ENCODE assay signal across 18 cellular contexts in genomic region chr16:1916654-1916990, GRCh38. TPM values are rescaled to one million over a fixed set of nuclear protein-coding genes. Genes with fewer than 3 reads are reported as not detected.
"Had no signal": no experiment of that assay in that cellular context is flagged by ENCODE, and none has a peak within 500 bp of the region (broad histone marks: within the 10 kb centered on the region; RNA-seq: fewer than 3 reads in every experiment).

No MANE protein-coding gene starts in this region.

- ATAC-seq: activated CD8-positive, alpha-beta memory T cell treated with anti-CD3 and anti-CD28 coated beads, Interleukin-2, amount 10 ng/mL, durations not matched to agents 7 days and 5 days; activated naive CD4-positive, alpha-beta T cell treated with anti-CD3 and anti-CD28 coated beads, Interleukin-2, amount 50 U/mL, for 72 hours; left lung; stimulated activated naive CD8-positive, alpha-beta T cell treated with anti-CD3 and anti-CD28 coated beads, Interleukin-15, amount 100 ng/mL, for 72 hours had no signal

- H3K27ac Mint-ChIP-seq: activated CD8-positive, alpha-beta memory T cell treated with anti-CD3 and anti-CD28 coated beads, Interleukin-2, amount 10 ng/mL, durations not matched to agents 7 days and 5 days; activated naive CD4-positive, alpha-beta T cell treated with anti-CD3 and anti-CD28 coated beads, Interleukin-2, amount 50 U/mL, for 72 hours; activated T-cell treated with anti-CD3 and anti-CD28 coated beads, Interleukin-2, amount 50 U/mL, for 24 hours; dendritic cell treated with granulocyte-macrophage colony-stimulating factor and Interleukin-4, amounts not matched to agents 40 ng/mL and 50 ng/mL, for 4 days; stimulated activated naive CD8-positive, alpha-beta T cell treated with anti-CD3 and anti-CD28 coated beads, Interleukin-15, amount 100 ng/mL, for 72 hours; T-helper 2 cell treated with Interferon-gamma antibody and Interleukin-4, amounts not matched to agents 5 μg/mL and 100 μg/mL, for 36 hours had no signal

- H3K36me3 ChIP-seq: brain microvascular endothelial cell, left lung, thoracic aorta had no signal

- H3K36me3 Mint-ChIP-seq: activated CD8-positive, alpha-beta memory T cell treated with anti-CD3 and anti-CD28 coated beads, Interleukin-2, amount 10 ng/mL, durations not matched to agents 7 days and 5 days had no signal

- H3K4me3 Mint-ChIP-seq: activated CD8-positive, alpha-beta memory T cell treated with anti-CD3 and anti-CD28 coated beads, Interleukin-2, amount 10 ng/mL, durations not matched to agents 7 days and 5 days; activated T-cell treated with anti-CD3 and anti-CD28 coated beads, Interleukin-2, amount 50 U/mL, for 24 hours; dendritic cell treated with granulocyte-macrophage colony-stimulating factor and Interleukin-4, amounts not matched to agents 40 ng/mL and 50 ng/mL, for 4 days; stimulated activated naive CD8-positive, alpha-beta T cell treated with anti-CD3 and anti-CD28 coated beads, Interleukin-15, amount 100 ng/mL, for 72 hours; T-helper 2 cell treated with Interferon-gamma antibody and Interleukin-4, amounts not matched to agents 5 μg/mL and 100 μg/mL, for 36 hours had no signal

- H3K9me3 Mint-ChIP-seq: activated naive CD4-positive, alpha-beta T cell treated with anti-CD3 and anti-CD28 coated beads, Interleukin-2, amount 50 U/mL, for 72 hours; activated T-cell treated with anti-CD3 and anti-CD28 coated beads, Interleukin-2, amount 50 U/mL, for 24 hours; dendritic cell treated with granulocyte-macrophage colony-stimulating factor and Interleukin-4, amounts not matched to agents 40 ng/mL and 50 ng/mL, for 4 days; stimulated activated naive CD8-positive, alpha-beta T cell treated with anti-CD3 and anti-CD28 coated beads, Interleukin-15, amount 100 ng/mL, for 72 hours; T-helper 2 cell treated with Interferon-gamma antibody and Interleukin-4, amounts not matched to agents 5 μg/mL and 100 μg/mL, for 36 hours had no signal

- H3K4me3 ChIP-seq: left lung, thoracic aorta had no signal

- DNase-seq: activated CD4-positive, alpha-beta T cell treated with anti-CD3 and anti-CD28 coated beads, Interleukin-2, amount 50 U/mL, for 48 hours; activated CD4-positive, CD25-positive, alpha-beta regulatory T cell treated with anti-CD3 and anti-CD28 coated beads, Interleukin-2, amount 50 U/mL, for 72 hours; activated CD8-positive, alpha-beta memory T cell treated with anti-CD3 and anti-CD28 coated beads, Interleukin-2, amount 10 ng/mL, durations not matched to agents 7 days and 5 days; activated effector memory CD4-positive, alpha-beta T cell treated with Interleukin-2 at 50 U/mL for 16 hours; activated T-cell treated with anti-CD3 and anti-CD28 coated beads, Interleukin-2, amount 50 U/mL, for 24 hours; amygdala; brain microvascular endothelial cell; erythroblast; hypothalamus; left lung; mesenchymal stem cell; stimulated activated CD4-positive, alpha-beta T cell treated with anti-CD3 and anti-CD28 coated beads, Interleukin-4, amount 100 ng/mL, for 1 hour; stimulated activated naive CD8-positive, alpha-beta T cell treated with anti-CD3 and anti-CD28 coated beads, Interleukin-15, amount 100 ng/mL, for 72 hours had no signal

- H3K9me3 ChIP-seq: left lung, thoracic aorta had no signal

- H3K27ac ChIP-seq: brain microvascular endothelial cell, left lung, thoracic aorta had no signal

- H3K4me1 Mint-ChIP-seq: activated CD8-positive, alpha-beta memory T cell treated with anti-CD3 and anti-CD28 coated beads, Interleukin-2, amount 10 ng/mL, durations not matched to agents 7 days and 5 days had no signal

RNA-seq across cellular contexts. Expression of gene HS3ST6, which starts 1.6 kb away (rescaled TPM):
- total RNA-seq: activated CD8-positive, alpha-beta memory T cell treated with anti-CD3 and anti-CD28 coated beads, Interleukin-2, amount 10 ng/mL, durations not matched to agents 7 days and 5 days; activated naive CD4-positive, alpha-beta T cell treated with anti-CD3 and anti-CD28 coated beads, Interleukin-2, amount 50 U/mL, for 72 hours; glomerular endothelial cell; thoracic aorta had no signal

RNA-seq across cellular contexts. Expression of gene RPL3L, which starts 37.9 kb away (rescaled TPM):
- total RNA-seq: activated naive CD4-positive, alpha-beta T cell treated with anti-CD3 and anti-CD28 coated beads, Interleukin-2, amount 50 U/mL, for 72 hours; glomerular endothelial cell; thoracic aorta had no signal

RNA-seq across cellular contexts. Expression of gene MEIOB, which starts 44.7 kb away (rescaled TPM):
- total RNA-seq: activated CD8-positive, alpha-beta memory T cell treated with anti-CD3 and anti-CD28 coated beads, Interleukin-2, amount 10 ng/mL, durations not matched to agents 7 days and 5 days; left lung; thoracic aorta had no signal
